Comparison of ENCODE assay signal across 15 cellular contexts in genomic region chr12:24852420-24852819, GRCh38.
DNase-seq lines count a peak whose midpoint lies in the region; ATAC-seq and TF ChIP-seq lines count a peak whose summit lies in the region.
"Had no signal": no experiment of that assay in that cellular context is flagged by ENCODE, and none has a peak within 500 bp of the region (broad histone marks: within the 10 kb centered on the region; RNA-seq: fewer than 3 reads in every experiment).

No MANE protein-coding gene starts in this region.

- ATAC-seq in heart left ventricle (no peak), right cardiac atrium (no peak), GM21529 (IDR thresholded peaks at IDR 0.05; ENCODE audit: unreplicated experiment) (no peak), GM19397 (IDR thresholded peaks at IDR 0.05; ENCODE audit: unreplicated experiment) (no peak)

- peaks cover 71% of the 10 kb centered on the region for H3K36me3 Mint-ChIP-seq in type B pancreatic cell
- H3K36me3 Mint-ChIP-seq: CD8-positive, alpha-beta memory T cell; memory B cell had no signal

- H3K36me3 ChIP-seq in heart left ventricle (no peaks in the 10 kb centered on the region), esophagus squamous epithelium (no peaks in the 10 kb centered on the region)
- H3K36me3 ChIP-seq: WERI-Rb-1 had no signal

- DNase-seq in heart left ventricle (no peak), right cardiac atrium (no peak), NCI-H526 (lab: John Stamatoyannopoulos, UW) (peak; percentile 55 to 65), esophagus squamous epithelium (lab: John Stamatoyannopoulos, UW) (no peak), type B pancreatic cell (ENCODE audit: extremely low spot score, unreplicated experiment) (no peak), AG08395 (ENCODE audit: low spot score) (no peak)
- DNase-seq: activated naive CD4-positive, alpha-beta T cell treated with anti-CD3 and anti-CD28 coated beads, Interleukin-2, amount 50 U/mL, for 16 hours; CD8-positive, alpha-beta memory T cell; NCI-H748 treated with DMSO at 0.1 percent for 48 hours; stimulated activated CD4-positive, alpha-beta T cell treated with anti-CD3 and anti-CD28 coated beads, Interleukin-12 subunit alpha, Interleukin-12 subunit beta, amount 100 ng/mL, for 4 hours; WERI-Rb-1 had no signal

- intact Hi-C loops in heart left ventricle (cut with DNase I): loop anchor here in 1 of 10 donors (10.0 kb wide), 1 partner anchor 282 kb away; no protein-coding TSS in a partner anchor
- intact Hi-C loops in right cardiac atrium (cut with DNase I): no loop called here
- intact Hi-C loops in esophagus squamous epithelium (cut with DNase I): no loop called here

- H3K27me3 ChIP-seq in heart left ventricle (no peaks in the 10 kb centered on the region), right cardiac atrium (ENCODE audit: control insufficient read depth, insufficient read depth) (no peaks in the 10 kb centered on the region), esophagus squamous epithelium (no peaks in the 10 kb centered on the region)

- H3K27ac Mint-ChIP-seq in type B pancreatic cell: no peak overlapping the region
- H3K27ac Mint-ChIP-seq: CD8-positive, alpha-beta memory T cell; memory B cell; stimulated activated naive CD8-positive, alpha-beta T cell treated with anti-CD3 and anti-CD28 coated beads, Interleukin-15, Interleukin-2, amounts not matched to agents 100 ng/mL and 50 ng/mL, for 24 hours had no signal

- WGBS in heart left ventricle, 4 donors: 51 to 70% (median 65%) methylated on average over 1 of the region's 1 CpG
- 51% methylated on average over 1 of the region's 1 CpG for WGBS in right cardiac atrium
- 40 to 44% methylated on average over 1 of the region's 1 CpG for WGBS in esophagus squamous epithelium, 2 donors

- H3K4me1 ChIP-seq in heart left ventricle: no peaks in the 10 kb centered on the region
- no peaks in the 10 kb centered on the region for H3K4me1 ChIP-seq in right cardiac atrium (ENCODE audit: control insufficient read depth, insufficient read depth, low read length)
- H3K4me1 ChIP-seq in esophagus squamous epithelium: no peaks in the 10 kb centered on the region

- no peaks in the 10 kb centered on the region for H3K27me3 Mint-ChIP-seq in type B pancreatic cell
- H3K27me3 Mint-ChIP-seq: CD8-positive, alpha-beta memory T cell; memory B cell had no signal

- H3K9me3 Mint-ChIP-seq in type B pancreatic cell: peaks cover 10% of the 10 kb centered on the region
- H3K9me3 Mint-ChIP-seq: CD8-positive, alpha-beta memory T cell; memory B cell; stimulated activated naive CD8-positive, alpha-beta T cell treated with anti-CD3 and anti-CD28 coated beads, Interleukin-15, Interleukin-2, amounts not matched to agents 100 ng/mL and 50 ng/mL, for 24 hours had no signal

- no peak overlapping the region for H3K4me3 ChIP-seq in heart left ventricle
- H3K4me3 ChIP-seq in right cardiac atrium (ENCODE audit: low read length): no peak overlapping the region
- no peak overlapping the region for H3K4me3 ChIP-seq in esophagus squamous epithelium

- peaks cover 6% of the 10 kb centered on the region for H3K4me1 Mint-ChIP-seq in type B pancreatic cell (ENCODE audit: unreplicated experiment)
- H3K4me1 Mint-ChIP-seq: CD8-positive, alpha-beta memory T cell; memory B cell had no signal

- TF ChIP-seq CTCF in heart left ventricle (IDR thresholded peaks at IDR 0.05) (peak in 10 of 12 donors; percentile 6 to 45 (median 25)), esophagus squamous epithelium (IDR thresholded peaks at IDR 0.05) (peak in 4 of 6 experiments; percentile 6 to 49 (median 25)), type B pancreatic cell (conservative IDR thresholded peaks at IDR 0.05) (peak; percentile 71)

- no peak for TF ChIP-seq POLR2A in heart left ventricle (IDR thresholded peaks at IDR 0.05)
- no peak for TF ChIP-seq POLR2A in esophagus squamous epithelium (IDR thresholded peaks at IDR 0.05)

- no peaks in the 10 kb centered on the region for H3K9me3 ChIP-seq in heart left ventricle
- no peaks in the 10 kb centered on the region for H3K9me3 ChIP-seq in right cardiac atrium (ENCODE audit: control insufficient read depth, low read length)
- H3K9me3 ChIP-seq in esophagus squamous epithelium: no peaks in the 10 kb centered on the region

- H3K27ac ChIP-seq in heart left ventricle (no peak overlapping the region), right cardiac atrium (ENCODE audit: low read length) (no peak overlapping the region), esophagus squamous epithelium (no peak overlapping the region)
- H3K27ac ChIP-seq: WERI-Rb-1 had no signal

- no peak overlapping the region for H3K4me3 Mint-ChIP-seq in type B pancreatic cell
- H3K4me3 Mint-ChIP-seq: CD8-positive, alpha-beta memory T cell; memory B cell; stimulated activated naive CD8-positive, alpha-beta T cell treated with anti-CD3 and anti-CD28 coated beads, Interleukin-15, Interleukin-2, amounts not matched to agents 100 ng/mL and 50 ng/mL, for 24 hours had no signal

Comparison
In these comparisons a context has a peak if more than half of its experiments do, and no peak if none do; other contexts are left out.
1. DNase-seq: peak in NCI-H526 (2 of 2); none in heart left ventricle (0 of 5), right cardiac atrium (0 of 3), esophagus squamous epithelium (single experiment), type B pancreatic cell (single experiment) and AG08395 (single experiment).
2. Peak in every context shown above with its lines, with median percentiles within 50 percentile points of each other: CTCF ChIP-seq.